Comparison of ENCODE assay signal across 22 cellular contexts in the genomic region with DNA sequence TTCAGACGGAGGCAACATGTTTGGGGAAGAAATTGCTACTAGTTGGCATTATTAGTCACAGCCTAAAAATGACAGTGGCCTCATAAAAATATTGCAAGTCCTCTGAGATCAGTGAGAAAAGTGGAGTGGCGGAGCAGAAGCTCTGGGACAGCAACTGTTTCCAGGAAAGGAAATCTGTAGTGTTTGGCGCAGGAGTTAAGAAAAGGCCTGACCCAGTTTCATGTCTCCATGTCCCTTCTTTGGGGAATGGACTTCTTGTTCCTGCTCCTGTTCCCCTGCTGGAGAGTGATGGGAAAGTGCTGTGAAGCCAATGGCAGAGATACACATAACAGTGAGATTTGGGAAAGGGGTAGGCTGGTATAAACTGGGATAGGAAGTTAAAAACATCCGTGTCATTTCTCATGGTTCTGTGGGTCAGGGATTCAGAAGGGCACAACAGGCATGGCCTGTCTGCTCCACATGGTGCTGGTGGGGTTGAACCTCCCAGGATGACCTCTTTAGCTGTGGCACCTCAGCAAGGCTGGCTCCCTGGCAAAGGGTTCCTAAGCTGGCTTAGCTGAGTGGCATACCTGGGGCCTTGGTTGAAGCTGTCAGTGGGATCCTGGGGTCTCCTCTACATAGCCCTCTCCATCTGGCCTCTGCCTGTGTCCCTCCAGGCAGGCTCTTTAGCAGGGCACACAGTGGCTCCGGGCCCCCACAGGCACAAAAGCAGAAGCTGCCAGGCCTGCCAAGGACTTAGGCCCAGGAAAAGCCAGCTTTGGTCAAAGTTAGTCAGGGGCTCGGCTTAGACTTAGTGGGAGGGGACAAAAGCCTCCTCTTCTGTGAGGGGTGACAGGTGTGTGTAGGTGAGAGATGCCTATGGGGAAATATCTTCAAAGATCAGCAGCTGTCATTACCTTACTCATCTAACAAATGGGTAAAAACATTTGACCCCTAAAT.
A peak's percentile ranks its signal among the peaks of the same experiment; 100 is the strongest.
DNase-seq lines count a peak whose midpoint lies in the region; ATAC-seq and TF ChIP-seq lines count a peak whose summit lies in the region.
"Had no signal": no experiment of that assay in that cellular context is flagged by ENCODE, and none has a peak within 500 bp of the region (broad histone marks: within the 10 kb centered on the region; RNA-seq: fewer than 3 reads in every experiment).

No MANE protein-coding gene starts in this region.

- peaks cover 0 to 2% (median 0%) of the 10 kb centered on the region in 12 donors for H3K9me3 ChIP-seq in heart left ventricle
- H3K9me3 ChIP-seq in right atrium auricular region = no peaks in the 10 kb centered on the region
- no peaks in the 10 kb centered on the region for H3K9me3 ChIP-seq in endodermal cell (ENCODE audit: control insufficient read depth, low read length)
- H3K9me3 ChIP-seq in body of pancreas = no peaks in the 10 kb centered on the region
- H3K9me3 ChIP-seq: A549, HAP-1, SJCRH30 had no signal

- H3K4me3 ChIP-seq in heart left ventricle (no peak overlapping the region), right atrium auricular region (no peak overlapping the region), endodermal cell (ENCODE audit: low read length) (no peak overlapping the region), body of pancreas (no peak overlapping the region)
- H3K4me3 ChIP-seq: A549, HAP-1, SJCRH30 had no signal

- peaks cover 5% of the 10 kb centered on the region for H3K27me3 Mint-ChIP-seq in endodermal cell (ENCODE audit: insufficient read depth)
- H3K27me3 Mint-ChIP-seq: IgD-negative memory B cell had no signal

- H3K4me1 ChIP-seq in heart left ventricle = peaks cover 0 to 17% (median 0%) of the 10 kb centered on the region in 12 donors
- H3K4me1 ChIP-seq in right atrium auricular region = no peaks in the 10 kb centered on the region
- H3K4me1 ChIP-seq in endodermal cell (ENCODE audit: control insufficient read depth, insufficient read depth, low read length) = no peaks in the 10 kb centered on the region
- H3K4me1 ChIP-seq in body of pancreas = no peaks in the 10 kb centered on the region
- H3K4me1 ChIP-seq: A549, HAP-1, SJCRH30 had no signal

- H3K27me3 ChIP-seq in heart left ventricle (no peaks in the 10 kb centered on the region), right atrium auricular region (no peaks in the 10 kb centered on the region), endodermal cell (ENCODE audit: control insufficient read depth, insufficient read depth, low read length, poor library complexity, severe bottlenecking) (no peaks in the 10 kb centered on the region), body of pancreas (no peaks in the 10 kb centered on the region)
- H3K27me3 ChIP-seq: SJCRH30 had no signal

- no peak overlapping the region for H3K4me3 Mint-ChIP-seq in endodermal cell
- H3K4me3 Mint-ChIP-seq: CD4-positive, alpha-beta T cell; IgD-negative memory B cell had no signal

- intact Hi-C loops in heart left ventricle (cut with DNase I) (no loop called here), body of pancreas (cut with DNase I) (no loop called here)

- H3K4me1 Mint-ChIP-seq in endodermal cell = no peaks in the 10 kb centered on the region

- peak overlapping the region in 8 of 12 donors; percentile 20 to 60 (median 44) for H3K27ac ChIP-seq in heart left ventricle
- no peak overlapping the region for H3K27ac ChIP-seq in right atrium auricular region
- H3K27ac ChIP-seq in endodermal cell (ENCODE audit: low read depth, low read length) = no peak overlapping the region
- H3K27ac ChIP-seq in body of pancreas = no peak overlapping the region
- H3K27ac ChIP-seq: A549, HL-60, SJCRH30 had no signal

- H3K9ac ChIP-seq in endodermal cell (ENCODE audit: extremely low read depth, low read length, poor library complexity, severe bottlenecking) = no peak overlapping the region

- no peak overlapping the region for H3K27ac Mint-ChIP-seq in endodermal cell
- H3K27ac Mint-ChIP-seq: CD4-positive, alpha-beta T cell had no signal

- peak in 2 of 12 donors; percentile 4 to 21 for TF ChIP-seq CTCF in heart left ventricle (IDR thresholded peaks at IDR 0.05)
- TF ChIP-seq CTCF in right atrium auricular region (IDR thresholded peaks at IDR 0.05) = no peak
- TF ChIP-seq CTCF in endodermal cell (conservative IDR thresholded peaks at IDR 0.05) = peak; percentile 40
- TF ChIP-seq CTCF in body of pancreas (IDR thresholded peaks at IDR 0.05) = no peak

- H3K36me3 ChIP-seq in heart left ventricle = no peaks in the 10 kb centered on the region
- no peaks in the 10 kb centered on the region for H3K36me3 ChIP-seq in right atrium auricular region
- no peaks in the 10 kb centered on the region for H3K36me3 ChIP-seq in endodermal cell (ENCODE audit: control insufficient read depth, insufficient read depth, low read length)
- no peaks in the 10 kb centered on the region for H3K36me3 ChIP-seq in body of pancreas (replicated peaks in 1 of 2; ENCODE audit: insufficient read depth in 1 of 2, low read depth in 2 of 2)
- H3K36me3 ChIP-seq: HAP-1, SJCRH30 had no signal

- ATAC-seq in heart left ventricle = peak; percentile 13 to 72 (median 44)
- ATAC-seq in HG03039 (IDR thresholded peaks at IDR 0.05; ENCODE audit: unreplicated experiment) = no peak
- no peak for ATAC-seq in body of pancreas
- ATAC-seq: A549 had no signal

- no peak for TF ChIP-seq POLR2A in heart left ventricle (IDR thresholded peaks at IDR 0.05)
- no peak for TF ChIP-seq POLR2A in body of pancreas (IDR thresholded peaks at IDR 0.05)

- DNase-seq in heart left ventricle = peak in 1 of 5 donors; percentile 24
- DNase-seq in right atrium auricular region (ENCODE audit: low spot score) = no peak
- no peak for DNase-seq in endodermal cell
- peak; percentile 0 for DNase-seq in myocyte (ENCODE audit: low read depth)
- no peak for DNase-seq in body of pancreas
- DNase-seq in DMS79 treated with DMSO at 0.1 percent for 48 hours (lab: John Stamatoyannopoulos, UW) = no peak
- no peak for DNase-seq in stimulated activated CD4-positive, alpha-beta T cell treated with anti-CD3 and anti-CD28 coated beads, Interleukin-2, amount 100 ng/mL, for 24 hours
- DNase-seq: AML-193; CD4-positive, alpha-beta T cell; DMS53; MV-4-11; NCI-H1417; NCI-H187 treated with DMSO at 0.1 percent for 48 hours; NCI-H69; NK-92 treated with Interleukin-12 subunit alpha and Interleukin-12 subunit beta, amount 100 ng/mL, for 24 hours; RPMI8226; SJCRH30 had no signal

- 82 to 92% (median 89%) methylated on average over 6 of the region's 6 CpGs for WGBS in heart left ventricle, 4 donors
- 84 to 95% methylated on average over 3 to 6 of the region's 6 CpGs for WGBS in endodermal cell (ENCODE audit: insufficient coverage in 1 of 2, insufficient read length in 1 of 2), 2 experiments
- WGBS in body of pancreas, 2 donors = 71 to 81% methylated on average over 5 to 6 of the region's 6 CpGs

- H3K9me3 Mint-ChIP-seq in endodermal cell = no peaks in the 10 kb centered on the region
- H3K9me3 Mint-ChIP-seq: CD4-positive, alpha-beta T cell; IgD-negative memory B cell had no signal

- H3K36me3 Mint-ChIP-seq in endodermal cell (ENCODE audit: low read depth) = no peaks in the 10 kb centered on the region

Comparison
In these comparisons a context has a peak if more than half of its experiments do, and no peak if none do; other contexts are left out.
1. H3K27ac ChIP-seq: peak in heart left ventricle (8 of 12); none in right atrium auricular region (0 of 2), endodermal cell (single experiment) and body of pancreas (0 of 4).
2. ATAC-seq: peak in heart left ventricle (4 of 4); none in HG03039 (single experiment) and body of pancreas (single experiment).